8 cellular contexts compared by ENCODE assay signal in the genomic region with DNA sequence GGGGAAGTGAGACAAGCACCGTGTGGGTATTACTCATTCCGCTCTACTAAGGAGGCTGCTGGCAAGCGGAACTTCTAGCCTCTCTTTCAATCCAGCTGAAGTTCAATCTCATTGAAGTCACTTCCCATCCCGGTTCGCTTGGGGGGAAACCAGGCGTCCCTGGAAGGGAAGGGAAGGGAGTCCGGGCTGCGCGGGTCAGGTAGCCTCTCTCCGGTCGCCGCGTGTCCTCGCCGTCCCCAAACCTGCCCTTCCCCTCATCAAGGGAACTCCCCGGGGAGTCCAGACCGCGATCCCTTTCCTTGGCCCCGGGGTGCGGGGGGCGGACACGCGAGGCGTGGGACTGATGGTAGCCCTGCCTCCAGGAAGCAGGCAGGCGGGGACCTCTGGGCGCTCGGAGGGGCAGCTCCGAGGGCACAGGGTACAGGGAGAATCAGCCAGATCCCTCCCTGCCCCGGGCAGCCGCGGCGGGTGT. TPM values are rescaled to one million over a fixed set of nuclear protein-coding genes. Genes with fewer than 3 reads are reported as not detected.
DNase-seq lines count a peak whose midpoint lies in the region; ATAC-seq and TF ChIP-seq lines count a peak whose summit lies in the region.

No MANE protein-coding gene starts in this region.

- no peaks in the 10 kb centered on the region for H3K9me2 ChIP-seq in GM23338 (ENCODE audit: insufficient read depth)

- H3K4me3 ChIP-seq in GM12865 (ENCODE audit: low read depth, low read length) (peak overlapping the region; percentile 77), GM23338 (peak overlapping the region; percentile 84), choroid plexus epithelial cell (ENCODE audit: low read depth, low read length) (peak overlapping the region; percentile 87)

- no peaks in the 10 kb centered on the region for H3K79me2 ChIP-seq in GM23338 (replicated peaks; ENCODE audit: insufficient read depth)

- H3K4me1 ChIP-seq in GM23338 (ENCODE audit: insufficient read depth), result peaks cover 12% of the 10 kb centered on the region

- H3K27ac ChIP-seq in GM23338 (ENCODE audit: low read depth), result no peak overlapping the region

- H3K9me3 Mint-ChIP-seq in GM23338, result no peaks in the 10 kb centered on the region

- H3K27me3 ChIP-seq in GM23338 (ENCODE audit: insufficient read depth), result peaks cover 65% of the 10 kb centered on the region

- H3K4me1 Mint-ChIP-seq in GM23338, result peaks cover 26% of the 10 kb centered on the region

- H3K36me3 Mint-ChIP-seq in GM23338 (ENCODE audit: low read depth), result no peaks in the 10 kb centered on the region

- H3K4me3 Mint-ChIP-seq in GM23338, result peak overlapping the region; percentile 98

- peaks cover 40% of the 10 kb centered on the region for H3K27me3 Mint-ChIP-seq in GM23338 (ENCODE audit: insufficient read depth, low read depth, poor library complexity)

- H3K4me2 ChIP-seq in GM23338, result peak overlapping the region; percentile 94

- DNase-seq in GM12865 (ENCODE audit: low read depth) (peak; percentile 96), GM23338 (ENCODE audit: low spot score) (peak; percentile 49), LHCN-M2 (ENCODE audit: low read depth) (peak; percentile 77), choroid plexus epithelial cell (ENCODE audit: low read depth) (peak; percentile 80), left lobe of liver (ENCODE audit: low spot score) (peak; percentile 81), NCI-H1694 (lab: John Stamatoyannopoulos, UW) (no peak)
- peak in 3 of 4 experiments; percentile 50 to 64 (median 52) for DNase-seq in activated CD4-positive, CD25-positive, alpha-beta regulatory T cell (lab: John Stamatoyannopoulos, UW)
- peak in 2 of 3 experiments; percentile 47 to 59 for DNase-seq in stimulated activated CD4-positive, alpha-beta T cell treated with anti-CD3 and anti-CD28 coated beads, TNF-alpha, amount 100 ng/mL, for 4 hours (ENCODE audit: low read depth in 3 of 3)

- no peaks in the 10 kb centered on the region for H4K20me1 ChIP-seq in GM23338 (replicated peaks; ENCODE audit: insufficient read depth)

- H2AFZ ChIP-seq in GM23338, result peak overlapping the region; percentile 94

- H3F3A ChIP-seq in GM23338 (replicated peaks; ENCODE audit: low read depth), result no peaks in the 10 kb centered on the region

- no peak overlapping the region for H3K27ac Mint-ChIP-seq in GM23338

- ATAC-seq in GM23338 (peak; percentile 55), left lobe of liver (peak; percentile 72)

- H3K36me3 ChIP-seq in GM23338 (ENCODE audit: insufficient read depth), result no peaks in the 10 kb centered on the region

- TF ChIP-seq CTCF in GM12865 (IDR thresholded peaks at IDR 0.05; ENCODE audit: insufficient read depth, low read depth, low read length, missing control alignments) (no peak), GM23338 (conservative IDR thresholded peaks at IDR 0.05; ENCODE audit: low read depth in 2 of 2) (no peak), choroid plexus epithelial cell (conservative IDR thresholded peaks at IDR 0.05; ENCODE audit: low read depth, low read length) (no peak)

TF ChIP-seq in GM23338, 12 proteins besides CTCF, POLR2A, EP300 and RAD21 (continues in another document):
- TF ChIP-seq STAT1 (IDR thresholded peaks at IDR 0.05; ENCODE audit: unreplicated experiment) (no peak), NANOG (IDR thresholded peaks at IDR 0.05; ENCODE audit: borderline replicate concordance) (no peak), EZH2 (IDR thresholded peaks at IDR 0.05; ENCODE audit: low read depth, unreplicated experiment) (no peak), EZH2phosphoT487 (IDR thresholded peaks at IDR 0.05; ENCODE audit: unreplicated experiment) (no peak), ZNF114 (CRISPR knock-in tag; IDR thresholded peaks at IDR 0.05) (no peak)
- TF ChIP-seq, protein P1, sequence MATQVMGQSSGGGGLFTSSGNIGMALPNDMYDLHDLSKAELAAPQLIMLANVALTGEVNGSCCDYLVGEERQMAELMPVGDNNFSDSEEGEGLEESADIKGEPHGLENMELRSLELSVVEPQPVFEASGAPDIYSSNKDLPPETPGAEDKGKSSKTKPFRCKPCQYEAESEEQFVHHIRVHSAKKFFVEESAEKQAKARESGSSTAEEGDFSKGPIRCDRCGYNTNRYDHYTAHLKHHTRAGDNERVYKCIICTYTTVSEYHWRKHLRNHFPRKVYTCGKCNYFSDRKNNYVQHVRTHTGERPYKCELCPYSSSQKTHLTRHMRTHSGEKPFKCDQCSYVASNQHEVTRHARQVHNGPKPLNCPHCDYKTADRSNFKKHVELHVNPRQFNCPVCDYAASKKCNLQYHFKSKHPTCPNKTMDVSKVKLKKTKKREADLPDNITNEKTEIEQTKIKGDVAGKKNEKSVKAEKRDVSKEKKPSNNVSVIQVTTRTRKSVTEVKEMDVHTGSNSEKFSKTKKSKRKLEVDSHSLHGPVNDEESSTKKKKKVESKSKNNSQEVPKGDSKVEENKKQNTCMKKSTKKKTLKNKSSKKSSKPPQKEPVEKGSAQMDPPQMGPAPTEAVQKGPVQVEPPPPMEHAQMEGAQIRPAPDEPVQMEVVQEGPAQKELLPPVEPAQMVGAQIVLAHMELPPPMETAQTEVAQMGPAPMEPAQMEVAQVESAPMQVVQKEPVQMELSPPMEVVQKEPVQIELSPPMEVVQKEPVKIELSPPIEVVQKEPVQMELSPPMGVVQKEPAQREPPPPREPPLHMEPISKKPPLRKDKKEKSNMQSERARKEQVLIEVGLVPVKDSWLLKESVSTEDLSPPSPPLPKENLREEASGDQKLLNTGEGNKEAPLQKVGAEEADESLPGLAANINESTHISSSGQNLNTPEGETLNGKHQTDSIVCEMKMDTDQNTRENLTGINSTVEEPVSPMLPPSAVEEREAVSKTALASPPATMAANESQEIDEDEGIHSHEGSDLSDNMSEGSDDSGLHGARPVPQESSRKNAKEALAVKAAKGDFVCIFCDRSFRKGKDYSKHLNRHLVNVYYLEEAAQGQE (IDR thresholded peaks at IDR 0.05; ENCODE audit: unreplicated experiment), result no peak
- TF ChIP-seq, protein P2, sequence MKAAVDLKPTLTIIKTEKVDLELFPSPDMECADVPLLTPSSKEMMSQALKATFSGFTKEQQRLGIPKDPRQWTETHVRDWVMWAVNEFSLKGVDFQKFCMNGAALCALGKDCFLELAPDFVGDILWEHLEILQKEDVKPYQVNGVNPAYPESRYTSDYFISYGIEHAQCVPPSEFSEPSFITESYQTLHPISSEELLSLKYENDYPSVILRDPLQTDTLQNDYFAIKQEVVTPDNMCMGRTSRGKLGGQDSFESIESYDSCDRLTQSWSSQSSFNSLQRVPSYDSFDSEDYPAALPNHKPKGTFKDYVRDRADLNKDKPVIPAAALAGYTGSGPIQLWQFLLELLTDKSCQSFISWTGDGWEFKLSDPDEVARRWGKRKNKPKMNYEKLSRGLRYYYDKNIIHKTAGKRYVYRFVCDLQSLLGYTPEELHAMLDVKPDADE (IDR thresholded peaks at IDR 0.05), result no peak

RNA-seq across cellular contexts. Expression of a gene that starts 0.6 kb away (rescaled TPM):
- total RNA-seq in GM23338 (2014; rRNA removed; shearing (Covaris generic)), result 0.45 TPM in 1 of 2 replicates, not detected in the other
- polyA plus RNA-seq in GM23338 (2016; fragmentation: Nextera tagmentation; extraction: Ambion mirVana), result 0.16 and 0.42 TPM in 2 replicates
- total RNA-seq in LHCN-M2 (2014; rRNA removed) (54.1 and 83.5 TPM in 2 replicates), left lobe of liver (9.3 TPM)
- polyA plus RNA-seq in LHCN-M2 (2012), result 18.5 TPM
